15 cellular contexts compared by ENCODE assay signal in the genomic region with DNA sequence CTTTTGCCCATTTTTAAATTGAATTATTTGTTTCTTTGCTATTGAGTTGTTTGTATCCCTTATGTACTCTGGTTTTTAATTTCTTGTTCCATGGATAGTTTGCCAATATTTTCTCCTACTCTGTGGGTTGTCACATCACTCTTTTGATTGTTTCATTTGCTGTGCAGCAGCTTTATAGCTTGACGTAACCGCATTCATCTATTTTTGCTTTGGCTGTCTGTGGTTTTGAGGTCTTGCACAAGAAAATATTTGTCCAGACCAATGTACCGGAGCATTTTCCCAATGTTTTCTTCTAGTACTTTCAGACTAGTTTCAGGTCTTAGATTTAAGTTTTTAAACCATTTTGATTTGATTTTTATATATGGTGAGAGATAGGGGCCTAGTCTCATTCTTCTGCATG. TPM values are rescaled to one million over a fixed set of nuclear protein-coding genes. Genes with fewer than 3 reads are reported as not detected.
A peak's percentile ranks its signal among the peaks of the same experiment; 100 is the strongest.
DNase-seq lines count a peak whose midpoint lies in the region; ATAC-seq and TF ChIP-seq lines count a peak whose summit lies in the region.
"Had no signal": no experiment of that assay in that cellular context is flagged by ENCODE, and none has a peak within 500 bp of the region (broad histone marks: within the 10 kb centered on the region; RNA-seq: fewer than 3 reads in every experiment).

No MANE protein-coding gene starts in this region.

- TF ChIP-seq POLR2A in IMR-90 (IDR thresholded peaks at IDR 0.05; ENCODE audit: low read depth, low read length) (no peak), esophagus squamous epithelium (IDR thresholded peaks at IDR 0.05) (no peak)

- WGBS in IMR-90 (ENCODE audit: extremely low coverage in 2 of 2, insufficient read length in 1 of 2), 2 experiments: no CpG with 5 or more reads among the region's 3 CpGs
- whole genome bisulfite sequencing in esophagus squamous epithelium, 2 donors: 80 to 87% methylated on average over 3 of the region's 3 CpGs

- H3K4me3 ChIP-seq in ACC112 (ENCODE audit: low read depth, low read length) (no peak overlapping the region), IMR-90 (ENCODE audit: insufficient read depth, low read depth, low read length) (no peak overlapping the region), astrocyte of the cerebellum (ENCODE audit: low read depth, low read length) (no peak overlapping the region), ascending aorta (no peak overlapping the region), esophagus squamous epithelium (no peak overlapping the region)
- H3K4me3 ChIP-seq: A549, cardiac muscle cell had no signal

- H3K27ac Mint-ChIP-seq in progenitor cell of endocrine pancreas: no peak overlapping the region

- no peaks in the 10 kb centered on the region for H3K36me3 Mint-ChIP-seq in progenitor cell of endocrine pancreas (ENCODE audit: insufficient read depth)

- H3K9me1 ChIP-seq in IMR-90 (ENCODE audit: insufficient read depth, low read length): no peaks in the 10 kb centered on the region

- H3K27me3 ChIP-seq in ACC112 (ENCODE audit: insufficient read depth, low read length) (no peaks in the 10 kb centered on the region), IMR-90 (ENCODE audit: control insufficient read depth, insufficient read depth, low read length) (no peaks in the 10 kb centered on the region), ascending aorta (no peaks in the 10 kb centered on the region), esophagus squamous epithelium (no peaks in the 10 kb centered on the region)
- H3K27me3 ChIP-seq: cardiac muscle cell had no signal

- no peaks in the 10 kb centered on the region for H3K79me2 ChIP-seq in ACC112 (ENCODE audit: control insufficient read depth, insufficient read depth, low read length, unreplicated experiment)

- H3K27me3 Mint-ChIP-seq in progenitor cell of endocrine pancreas: no peaks in the 10 kb centered on the region

- dilution Hi-C loops in IMR-90 (cut with HindIII; ENCODE audit: low sequenced_read_pairs, unreplicated experiment): no loop called here

- H3K9me3 ChIP-seq in IMR-90 (ENCODE audit: control insufficient read depth, insufficient read depth, low read length) (no peaks in the 10 kb centered on the region), ascending aorta (peaks cover 0 to 4% of the 10 kb centered on the region in 2 donors), esophagus squamous epithelium (no peaks in the 10 kb centered on the region)

- no peaks in the 10 kb centered on the region for H4K20me1 ChIP-seq in IMR-90 (ENCODE audit: insufficient read depth, low read length)

- H3K56ac ChIP-seq in IMR-90 (ENCODE audit: extremely low read depth, insufficient read depth, low read length): no peak overlapping the region

- H2AFZ ChIP-seq in ACC112 (ENCODE audit: low read length, unreplicated experiment): no peak overlapping the region
- H2AFZ ChIP-seq in IMR-90 (replicated peaks; ENCODE audit: low read length, poor library complexity): no peak overlapping the region

- BruUV-seq in IMR-90 (replicated peaks; lab: Mats Ljungman, UMichigan): no TSS peak

- H3K18ac ChIP-seq in IMR-90 (ENCODE audit: low read depth, low read length): peak overlapping the region; percentile 78; the same call in 1 of the 2 replicates

- peak overlapping the region; percentile 62 for H3K27ac ChIP-seq in ACC112 (ENCODE audit: low read depth, low read length)
- H3K27ac ChIP-seq in IMR-90 (ENCODE audit: insufficient read depth, low read length): no peak overlapping the region
- no peak overlapping the region for H3K27ac ChIP-seq in ascending aorta
- no peak overlapping the region for H3K27ac ChIP-seq in esophagus squamous epithelium
- H3K27ac ChIP-seq: A549, cardiac muscle cell had no signal

- no peak overlapping the region for H3K23ac ChIP-seq in IMR-90 (ENCODE audit: low read depth, low read length)

- H2BK15ac ChIP-seq in IMR-90 (ENCODE audit: low read depth, low read length): no peak overlapping the region

- no peak overlapping the region for H2BK20ac ChIP-seq in IMR-90 (ENCODE audit: low read depth, low read length)

- peaks cover 22% of the 10 kb centered on the region for H3K9me3 Mint-ChIP-seq in progenitor cell of endocrine pancreas (ENCODE audit: low read depth)

- no peak overlapping the region for H3K14ac ChIP-seq in IMR-90 (replicated peaks; ENCODE audit: low read depth, low read length)

- peak overlapping the region; percentile 72 for H2BK5ac ChIP-seq in IMR-90 (ENCODE audit: low read depth, low read length, poor library complexity, severe bottlenecking)

- TF ChIP-seq RAD21 in IMR-90 (IDR thresholded peaks at IDR 0.05; ENCODE audit: low read length): no peak

- H3K4ac ChIP-seq in IMR-90 (ENCODE audit: low read depth, low read length): no peak overlapping the region

- in situ Hi-C loops in IMR-90 (cut with MboI; ENCODE audit: low sequenced_read_pairs): no loop called here
- in situ Hi-C loops in astrocyte of the cerebellum (cut with HindIII; ENCODE audit: low sequenced_read_pairs): no loop called here

- H3K4me1 Mint-ChIP-seq in progenitor cell of endocrine pancreas (ENCODE audit: low read depth): peaks cover 2% of the 10 kb centered on the region

- H4K8ac ChIP-seq in IMR-90 (ENCODE audit: low read depth in 2 of 2, low read length in 2 of 2): no peak overlapping the region

- DNase-seq in IMR-90: peak; percentile 69
- peak; percentile 93 for DNase-seq in astrocyte of the cerebellum (ENCODE audit: low read depth)
- DNase-seq in glomerular visceral epithelial cell (ENCODE audit: extremely low spot score): peak; percentile 71
- no peak for DNase-seq in ascending aorta (ENCODE audit: low spot score in 2 of 2)
- no peak for DNase-seq in activated CD4-positive, CD25-positive, alpha-beta regulatory T cell treated with anti-CD3 and anti-CD28 coated beads, Interleukin-2, amount 50 U/mL, for 72 hours
- no peak for DNase-seq in esophagus squamous epithelium (lab: John Stamatoyannopoulos, UW)
- DNase-seq in progenitor cell of endocrine pancreas (ENCODE audit: low spot score, unreplicated experiment): no peak
- DNase-seq: activated CD4-positive, alpha-beta T cell treated with anti-CD3 and anti-CD28 coated beads, Interleukin-2, amount 50 U/mL, for 48 hours; activated effector memory CD4-positive, alpha-beta T cell treated with anti-CD3 and anti-CD28 coated beads, Interleukin-2, amount 50 U/mL, for 16 hours; NCI-H146; NCI-H524 treated with DMSO at 0.1 percent for 48 hours; stimulated activated CD4-positive, alpha-beta T cell treated with anti-CD3 and anti-CD28 coated beads, Interleukin-12 subunit alpha, Interleukin-12 subunit beta, amount 100 ng/mL, for 4 hours had no signal

- no peak overlapping the region for H3K4me2 ChIP-seq in IMR-90 (ENCODE audit: low read depth, low read length)
- H3K4me2 ChIP-seq: A549 had no signal

- H3K4me3 Mint-ChIP-seq in progenitor cell of endocrine pancreas (ENCODE audit: low read depth): no peak overlapping the region

- intact Hi-C loops in IMR-90 (cut with micrococcal nuclease) (no loop called here), ascending aorta (cut with DNase I) (no loop called here), esophagus squamous epithelium (cut with DNase I) (no loop called here)

- ATAC-seq in IMR-90 (ENCODE audit: low read depth): no peak
- ATAC-seq: A549 had no signal

- no peak overlapping the region for H4K5ac ChIP-seq in IMR-90 (ENCODE audit: low read depth, low read length)

- TF ChIP-seq CTCF in IMR-90 (conservative IDR thresholded peaks at IDR 0.05; ENCODE audit: low read depth, low read length) (no peak), astrocyte of the cerebellum (IDR thresholded peaks at IDR 0.05; ENCODE audit: low read depth, low read length, missing control alignments) (no peak), ascending aorta (IDR thresholded peaks at IDR 0.05) (no peak), esophagus squamous epithelium (IDR thresholded peaks at IDR 0.05) (no peak), progenitor cell of endocrine pancreas (IDR thresholded peaks at IDR 0.05; ENCODE audit: unreplicated experiment) (no peak)

- no peaks in the 10 kb centered on the region for H3K79me1 ChIP-seq in IMR-90 (ENCODE audit: low read depth in 1 of 2, low read length in 2 of 2)

- H2AK9ac ChIP-seq in IMR-90 (replicated peaks; ENCODE audit: low read depth, low read length, poor library complexity): no peak overlapping the region

- H3K36me3 ChIP-seq in ACC112 (ENCODE audit: insufficient read depth, low read length) (no peaks in the 10 kb centered on the region), IMR-90 (ENCODE audit: control insufficient read depth, insufficient read depth, low read length) (no peaks in the 10 kb centered on the region), ascending aorta (no peaks in the 10 kb centered on the region), esophagus squamous epithelium (no peaks in the 10 kb centered on the region)
- H3K36me3 ChIP-seq: cardiac muscle cell had no signal

- no peak overlapping the region for H3K9ac ChIP-seq in IMR-90 (ENCODE audit: low read depth, low read length)

- no peak overlapping the region for H2BK120ac ChIP-seq in IMR-90 (ENCODE audit: low read depth, low read length)

- no peak overlapping the region for H4K91ac ChIP-seq in IMR-90 (ENCODE audit: insufficient read depth, low read depth, low read length)

- POLR2A ChIA-PET in IMR-90 (lab: Charles Lee; ENCODE audit: unreplicated experiment): no interaction called here

- CTCF ChIA-PET in IMR-90 (lab: Yijun Ruan, JAX): no interaction called here

- H2AK5ac ChIP-seq in IMR-90 (ENCODE audit: low read depth, low read length): no peak overlapping the region

- H3K4me1 ChIP-seq in ACC112 (ENCODE audit: control insufficient read depth, insufficient read depth, low read length, unreplicated experiment): no peaks in the 10 kb centered on the region
- H3K4me1 ChIP-seq in IMR-90 (ENCODE audit: control insufficient read depth, insufficient read depth, low read length): no peaks in the 10 kb centered on the region
- H3K4me1 ChIP-seq in ascending aorta: no peaks in the 10 kb centered on the region
- no peaks in the 10 kb centered on the region for H3K4me1 ChIP-seq in esophagus squamous epithelium

TF ChIP-seq in IMR-90, 13 proteins besides CTCF, POLR2A, EP300 and RAD21:
- TF ChIP-seq BHLHE40 (IDR thresholded peaks at IDR 0.05; ENCODE audit: low read depth, low read length) (no peak), CEBPB (IDR thresholded peaks at IDR 0.05; ENCODE audit: low read depth, low read length) (peak; percentile 71)
- TF ChIP-seq, protein P1, sequence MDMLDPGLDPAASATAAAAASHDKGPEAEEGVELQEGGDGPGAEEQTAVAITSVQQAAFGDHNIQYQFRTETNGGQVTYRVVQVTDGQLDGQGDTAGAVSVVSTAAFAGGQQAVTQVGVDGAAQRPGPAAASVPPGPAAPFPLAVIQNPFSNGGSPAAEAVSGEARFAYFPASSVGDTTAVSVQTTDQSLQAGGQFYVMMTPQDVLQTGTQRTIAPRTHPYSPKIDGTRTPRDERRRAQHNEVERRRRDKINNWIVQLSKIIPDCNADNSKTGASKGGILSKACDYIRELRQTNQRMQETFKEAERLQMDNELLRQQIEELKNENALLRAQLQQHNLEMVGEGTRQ (IDR thresholded peaks at IDR 0.05; ENCODE audit: low read depth, low read length): no peak

RNA-seq across cellular contexts. Expression of a gene that starts 36.2 kb away (rescaled TPM):
- total RNA-seq in IMR-90 (2012; rRNA removed) (not detected in 2 replicates), ascending aorta (7.9 TPM), esophagus squamous epithelium (1 to 10 TPM in 2 of 4 donors, under 1 TPM in 2; 0.48 to 2.9 (median 1.4) TPM), progenitor cell of endocrine pancreas (not detected in 2 replicates)
- polyA plus RNA-seq in IMR-90 (2012; rRNA removed): not detected in 2 replicates
- not detected in 2 replicates for polyA plus RNA-seq in IMR-90 (2012; cell fraction: cytosol; rRNA removed)
- not detected in 2 replicates for polyA plus RNA-seq in IMR-90 (2012; cell fraction: nucleus; rRNA removed; ENCODE audit: low replicate concordance)
- total RNA-seq: cardiac muscle cell had no signal
- polyA plus RNA-seq: A549, cardiac muscle cell had no signal

Comparison
In these comparisons a context has a peak if more than half of its experiments do, and no peak if none do; other contexts are left out.
1. DNase-seq: peak in IMR-90 (single experiment), astrocyte of the cerebellum (single experiment) and glomerular visceral epithelial cell (single experiment); none in ascending aorta (0 of 2), activated CD4-positive, CD25-positive, alpha-beta regulatory T cell treated with anti-CD3 and anti-CD28 coated beads, Interleukin-2, amount 50 U/mL, for 72 hours (single experiment), esophagus squamous epithelium (single experiment) and progenitor cell of endocrine pancreas (single experiment).